39 cellular contexts compared by ENCODE assay signal in genomic region chr1:247303211-247303610, GRCh38. TPM values are rescaled to one million over a fixed set of nuclear protein-coding genes. Genes with fewer than 3 reads are reported as not detected.
"Had no signal": no experiment of that assay in that cellular context is flagged by ENCODE, and none has a peak within 500 bp of the region (broad histone marks: within the 10 kb centered on the region; RNA-seq: fewer than 3 reads in every experiment).

No MANE protein-coding gene starts in this region.

- H3K4me1 ChIP-seq: ascending aorta, Peyer's patch had no signal

- DNase-seq: activated B cell treated with CpG ODN at 0.5 μM for 24 hours; activated CD4-positive, alpha-beta memory T cell treated with anti-CD3 and anti-CD28 coated beads for 36 hours; activated CD4-positive, alpha-beta T cell treated with anti-CD3 and anti-CD28 coated beads for 4 hours; activated CD4-positive, alpha-beta T cell treated with anti-CD3 and anti-CD28 coated beads, Interleukin-2, amount 50 U/mL, for 1 hour; activated CD4-positive, CD25-positive, alpha-beta regulatory T cell treated with anti-CD3 and anti-CD28 coated beads, Interleukin-2, amount 50 U/mL, for 72 hours; activated CD8-positive, alpha-beta memory T cell treated with anti-CD3 and anti-CD28 coated beads, Interleukin-2, amount 50 U/mL, for 4 hours; activated naive CD4-positive, alpha-beta T cell treated with anti-CD3 and anti-CD28 coated beads, Interleukin-2, amount 10 ng/mL, durations not matched to agents 7 days and 5 days; activated naive CD8-positive, alpha-beta T cell treated with anti-CD3 and anti-CD28 coated beads for 36 hours; activated T-cell treated with anti-CD3 and anti-CD28 coated beads for 4 hours; activated T-cell treated with anti-CD3 and anti-CD28 coated beads, Interleukin-2, amount 50 U/mL, for 4 hours; amygdala; MM.1S; MV-4-11; NCI-H1092; NCI-H1436 treated with DMSO at 0.1 percent for 48 hours; NCI-H1694 treated with DMSO at 0.1 percent for 48 hours; NCI-H2029 treated with DMSO at 0.1 percent for 48 hours; NCI-H2107; NCI-H2171; NCI-H510A; NCI-H526; NCI-H748 treated with DMSO at 0.1 percent for 48 hours; NK-92 treated with Interleukin-12 subunit alpha and Interleukin-12 subunit beta, amount 100 ng/mL, for 24 hours; PC-3; Peyer's patch; RPMI8226; SIG-M5; T-cell; T-helper 2 cell; T-helper 9 cell had no signal

- H3K27ac ChIP-seq: ascending aorta, KMS-11, Peyer's patch, VCaP had no signal

- ATAC-seq: activated T-cell treated with anti-CD3 and anti-CD28 coated beads, Interleukin-2, amount 50 U/mL, for 4 hours; PC-3; SK-N-SH treated with all-trans-retinoic acid at 6 μM for 48 hours; T-cell had no signal

- H3K9me3 ChIP-seq: ascending aorta, Peyer's patch had no signal

- H3K27me3 ChIP-seq: ascending aorta, Peyer's patch had no signal

- H3K9ac ChIP-seq: KMS-11 had no signal

- H3K4me3 ChIP-seq: ascending aorta, Peyer's patch had no signal

RNA-seq across cellular contexts. Expression of gene VN1R5, which starts 47.3 kb away (rescaled TPM):
- total RNA-seq: activated B cell treated with CpG ODN at 0.5 μM for 24 hours; activated CD4-positive, alpha-beta memory T cell treated with anti-CD3 and anti-CD28 coated beads for 36 hours; activated naive CD8-positive, alpha-beta T cell treated with anti-CD3 and anti-CD28 coated beads for 36 hours; activated T-cell treated with anti-CD3 and anti-CD28 coated beads, Interleukin-2, amount 50 U/mL, for 4 hours; activated T-helper 1 cell treated with anti-CD3 and anti-CD28 coated beads, Interleukin-12 subunit alpha, Interleukin-12 subunit beta, Interleukin-2, Interleukin-4 antibody, amounts not matched to agents 30 ng/mL and 10 ng/mL and 1 ng/mL, durations not matched to agents 14 hours and 24 hours and 36 hours; ascending aorta; cardiac septum; LHCN-M2; PC-3; Peyer's patch; SK-MEL-5; T-cell had no signal
- polyA plus RNA-seq: adipose tissue had no signal
